Comparison of ENCODE assay signal across 20 cellular contexts in genomic region chr17:68449021-68449739, GRCh38.
"Had no signal": no experiment of that assay in that cellular context is flagged by ENCODE, and none has a peak within 500 bp of the region (broad histone marks: within the 10 kb centered on the region; RNA-seq: fewer than 3 reads in every experiment).

No MANE protein-coding gene starts in this region.

- H3K9me3 Mint-ChIP-seq: activated naive CD4-positive, alpha-beta T cell treated with anti-CD3 and anti-CD28 coated beads, Interleukin-2, amount 50 U/mL, for 72 hours; naive thymus-derived CD8-positive, alpha-beta T cell; stimulated activated effector memory CD8-positive, alpha-beta T cell treated with anti-CD3 and anti-CD28 coated beads, Interleukin-12 subunit alpha, Interleukin-12 subunit beta, amount 100 ng/mL, for 72 hours; stimulated activated naive CD8-positive, alpha-beta T cell treated with anti-CD3 and anti-CD28 coated beads, Interleukin-15, amount 100 ng/mL, for 72 hours; WTC11 had no signal

- DNase-seq: activated gamma-delta T cell treated with Interleukin-2 at 50 U/mL for 16 hours; activated T-cell treated with anti-CD3 and anti-CD28 coated beads, Interleukin-2, amount 50 U/mL, for 1 hour; esophagus squamous epithelium; heart right ventricle; naive thymus-derived CD8-positive, alpha-beta T cell; ovary; right cardiac atrium; stimulated activated CD4-positive, alpha-beta T cell treated with anti-CD3 and anti-CD28 coated beads, Interleukin-2, amount 100 ng/mL, for 24 hours; stimulated activated naive CD8-positive, alpha-beta T cell treated with anti-CD3 and anti-CD28 coated beads, Interleukin-15, amount 100 ng/mL, for 72 hours; T-helper 9 cell had no signal

- H3K4me1 ChIP-seq: breast epithelium had no signal

- H3K4me3 ChIP-seq: breast epithelium, coronary artery, esophagus squamous epithelium, heart right ventricle, lung, ovary, skin epidermis, tibial artery had no signal

- H3K36me3 ChIP-seq: breast epithelium, ovary had no signal

- H3K4me3 Mint-ChIP-seq: naive thymus-derived CD8-positive, alpha-beta T cell; stimulated activated effector memory CD8-positive, alpha-beta T cell treated with anti-CD3 and anti-CD28 coated beads, Interleukin-12 subunit alpha, Interleukin-12 subunit beta, amount 100 ng/mL, for 72 hours; stimulated activated naive CD8-positive, alpha-beta T cell treated with anti-CD3 and anti-CD28 coated beads, Interleukin-15, amount 100 ng/mL, for 72 hours; WTC11 had no signal

- ATAC-seq: activated naive CD4-positive, alpha-beta T cell treated with anti-CD3 and anti-CD28 coated beads, Interleukin-2, amount 50 U/mL, for 72 hours; heart right ventricle; left lobe of liver; naive thymus-derived CD8-positive, alpha-beta T cell; right cardiac atrium; stimulated activated effector memory CD8-positive, alpha-beta T cell treated with anti-CD3 and anti-CD28 coated beads, Interleukin-12 subunit alpha, Interleukin-12 subunit beta, amount 100 ng/mL, for 72 hours; stimulated activated naive CD8-positive, alpha-beta T cell treated with anti-CD3 and anti-CD28 coated beads, Interleukin-15, amount 100 ng/mL, for 72 hours; WTC11 had no signal

- H3K27me3 ChIP-seq: breast epithelium, esophagus squamous epithelium, heart right ventricle, neutrophil, ovary, tibial artery had no signal

- H3K27ac Mint-ChIP-seq: activated naive CD4-positive, alpha-beta T cell treated with anti-CD3 and anti-CD28 coated beads, Interleukin-2, amount 50 U/mL, for 72 hours; stimulated activated effector memory CD8-positive, alpha-beta T cell treated with anti-CD3 and anti-CD28 coated beads, Interleukin-12 subunit alpha, Interleukin-12 subunit beta, amount 100 ng/mL, for 72 hours; stimulated activated naive CD8-positive, alpha-beta T cell treated with anti-CD3 and anti-CD28 coated beads, Interleukin-15, amount 100 ng/mL, for 72 hours; WTC11 had no signal

- H3K9me3 ChIP-seq: breast epithelium, esophagus squamous epithelium, heart right ventricle, neutrophil, ovary, tibial artery had no signal

- H3K27me3 Mint-ChIP-seq: naive thymus-derived CD8-positive, alpha-beta T cell; stimulated activated naive CD8-positive, alpha-beta T cell treated with anti-CD3 and anti-CD28 coated beads, Interleukin-15, amount 100 ng/mL, for 72 hours had no signal

- H3K36me3 Mint-ChIP-seq: activated naive CD4-positive, alpha-beta T cell treated with anti-CD3 and anti-CD28 coated beads, Interleukin-2, amount 50 U/mL, for 72 hours had no signal

- H3K27ac ChIP-seq: breast epithelium, coronary artery, esophagus squamous epithelium, neutrophil, ovary, skin epidermis, tibial artery had no signal

- H3K4me1 Mint-ChIP-seq: stimulated activated effector memory CD8-positive, alpha-beta T cell treated with anti-CD3 and anti-CD28 coated beads, Interleukin-12 subunit alpha, Interleukin-12 subunit beta, amount 100 ng/mL, for 72 hours; stimulated activated naive CD8-positive, alpha-beta T cell treated with anti-CD3 and anti-CD28 coated beads, Interleukin-15, amount 100 ng/mL, for 72 hours had no signal
